11 cellular contexts compared by ENCODE assay signal in genomic region chr19:48681127-48681470, GRCh38.
DNase-seq lines count a peak whose midpoint lies in the region; ATAC-seq and TF ChIP-seq lines count a peak whose summit lies in the region.
"Had no signal": no experiment of that assay in that cellular context is flagged by ENCODE, and none has a peak within 500 bp of the region (broad histone marks: within the 10 kb centered on the region; RNA-seq: fewer than 3 reads in every experiment).

No MANE protein-coding gene starts in this region.

- no peak overlapping the region for H3K4me3 ChIP-seq in retinal pigment epithelial cell (ENCODE audit: low read length)
- H3K4me3 ChIP-seq: lung had no signal

- TF ChIP-seq CTCF in retinal pigment epithelial cell (conservative IDR thresholded peaks at IDR 0.05; ENCODE audit: low read depth, low read length), result no peak

- ATAC-seq in GM19328 (IDR thresholded peaks at IDR 0.05; ENCODE audit: unreplicated experiment) (no peak), HG03135 (IDR thresholded peaks at IDR 0.05; ENCODE audit: unreplicated experiment) (no peak), HG03280 (IDR thresholded peaks at IDR 0.05; ENCODE audit: unreplicated experiment) (no peak)

- DNase-seq in GF-D8 (lab: John Stamatoyannopoulos, UW) (peak; percentile 2), MV-4-11 (lab: John Stamatoyannopoulos, UW) (peak; percentile 96), epidermal melanocyte (ENCODE audit: insufficient read length, low spot score) (peak; percentile 81), retinal pigment epithelial cell (ENCODE audit: low read depth) (peak; percentile 60), KG1 (lab: John Stamatoyannopoulos, UW) (no peak)
- DNase-seq: activated effector memory CD4-positive, alpha-beta T cell treated with Interleukin-2 at 50 U/mL for 16 hours; NCI-H69 had no signal
